9 cellular contexts compared by ENCODE assay signal in genomic region chr1:203556047-203556851, GRCh38.
DNase-seq lines count a peak whose midpoint lies in the region; ATAC-seq, FAIRE-seq and TF ChIP-seq lines count a peak whose summit lies in the region.
"Had no signal": no experiment of that assay in that cellular context is flagged by ENCODE, and none has a peak within 500 bp of the region (broad histone marks: within the 10 kb centered on the region; RNA-seq: fewer than 3 reads in every experiment).

No MANE protein-coding gene starts in this region.

- H3K79me1 ChIP-seq in IMR-90 (ENCODE audit: low read depth in 1 of 2, low read length in 2 of 2): peaks cover 0 to 23% of the 10 kb centered on the region in 2 experiments; a peak in 2 of 4 replicates

- in situ Hi-C loops in IMR-90 (cut with MboI; ENCODE audit: low sequenced_read_pairs) (no loop called here), mammary epithelial cell (cut with MboI; ENCODE audit: low sequenced_read_pairs in 2 of 2) (no loop called here), HepG2 (cut with HindIII; ENCODE audit: extremely low pct_ligation_motif_present, low pct_unique_long_range_greater_than_20kb) (no loop called here)

- H3K36me3 ChIP-seq in IMR-90 (ENCODE audit: control insufficient read depth, insufficient read depth, low read length): no peaks in the 10 kb centered on the region
- H3K36me3 ChIP-seq in mammary epithelial cell (ENCODE audit: insufficient read depth, low read length): no peaks in the 10 kb centered on the region
- H3K36me3 ChIP-seq in thoracic aorta: no peaks in the 10 kb centered on the region
- H3K36me3 ChIP-seq in HepG2 (replicated peaks in 1 of 2; ENCODE audit: control insufficient read depth in 1 of 2, insufficient read depth in 2 of 2, low read length in 2 of 2): no peaks in the 10 kb centered on the region

- peak overlapping the region; percentile 84 for H2BK15ac ChIP-seq in IMR-90 (ENCODE audit: low read depth, low read length)

- FAIRE-seq in HepG2 (lab: Jason Lieb, UNC): no peak

- TF ChIP-seq POLR2A in IMR-90 (IDR thresholded peaks at IDR 0.05; ENCODE audit: low read depth, low read length) (0 out of 2 replicates have a peak, but pooled peaks have one; percentile 51), HepG2 (IDR thresholded peaks at IDR 0.05; ENCODE audit: insufficient read depth in 1 of 2, low read depth in 2 of 2, low read length in 2 of 2) (no peak)

- H3K27ac ChIP-seq in IMR-90 (ENCODE audit: insufficient read depth, low read length): peak overlapping the region; percentile 91
- H3K27ac ChIP-seq in mammary epithelial cell (ENCODE audit: insufficient read depth, low read depth, low read length): no peak overlapping the region
- H3K27ac ChIP-seq in thoracic aorta: peak overlapping the region; percentile 89 to 92
- no peak overlapping the region for H3K27ac ChIP-seq in HepG2 (ENCODE audit: extremely low read length, insufficient read depth, low read length)

- dilution Hi-C loops in IMR-90 (cut with HindIII; ENCODE audit: low sequenced_read_pairs, unreplicated experiment): no loop called here
- dilution Hi-C loops in mammary epithelial cell (cut with HindIII; ENCODE audit: low sequenced_read_pairs): no loop called here

- no peaks in the 10 kb centered on the region for H3K27me3 ChIP-seq in IMR-90 (ENCODE audit: control insufficient read depth, insufficient read depth, low read length)
- no peaks in the 10 kb centered on the region for H3K27me3 ChIP-seq in mammary epithelial cell (ENCODE audit: insufficient read depth, low read length)
- H3K27me3 ChIP-seq in thoracic aorta (replicated peaks; ENCODE audit: insufficient read depth): no peaks in the 10 kb centered on the region
- peaks cover 1 to 14% of the 10 kb centered on the region in 2 experiments; a peak in 2 of 5 replicates for H3K27me3 ChIP-seq in HepG2 (ENCODE audit: control insufficient read depth in 1 of 2, insufficient read depth in 2 of 2, low read length in 2 of 2)

- TF ChIP-seq CTCF in IMR-90 (conservative IDR thresholded peaks at IDR 0.05; ENCODE audit: low read depth, low read length): no peak
- no peak for TF ChIP-seq CTCF in mammary epithelial cell (conservative IDR thresholded peaks at IDR 0.05 in 1 of 2, IDR thresholded peaks at IDR 0.05 in 1 of 2; ENCODE audit: extremely low read depth in 1 of 2, insufficient read depth in 1 of 2, low read depth in 1 of 2, low read length in 2 of 2)
- TF ChIP-seq CTCF in thoracic aorta (IDR thresholded peaks at IDR 0.05): no peak
- TF ChIP-seq CTCF in HepG2 (CRISPR knock-in tag; IDR thresholded peaks at IDR 0.05): no peak

- 10% methylated on average over 2 of the region's 16 CpGs; no CpG with 5 or more reads in 1 of the 2 experiments for WGBS in IMR-90 (ENCODE audit: extremely low coverage in 2 of 2, insufficient read length in 1 of 2), 2 experiments
- WGBS in mammary epithelial cell (ENCODE audit: low coverage, missing lambda C conversion rate): 84% methylated on average over 12 of the region's 16 CpGs
- WGBS in HepG2 (ENCODE audit: low lambda C conversion rate): 19% methylated on average over 14 of the region's 16 CpGs

- H3K4me2 ChIP-seq in IMR-90 (ENCODE audit: low read depth, low read length) (peak overlapping the region; percentile 34), mammary epithelial cell (ENCODE audit: insufficient read depth, low read depth, low read length) (peak overlapping the region; percentile 8), HepG2 (ENCODE audit: low read depth, low read length) (no peak overlapping the region)

- POLR2A ChIA-PET in IMR-90 (lab: Charles Lee; ENCODE audit: unreplicated experiment) (interaction anchor here (0.6 kb wide), 1 partner anchor 70 kb away, joined by 3 read pairs; the partner anchor contains the start of gene ATP2B4), HepG2 (lab: Yijun Ruan, JAX) (no interaction called here)

- H3K9ac ChIP-seq in IMR-90 (ENCODE audit: low read depth, low read length): peak overlapping the region; percentile 57
- H3K9ac ChIP-seq in mammary epithelial cell (ENCODE audit: insufficient read depth, low read length): no peak overlapping the region
- H3K9ac ChIP-seq in HepG2 (ENCODE audit: insufficient read depth, low read depth, low read length): no peak overlapping the region

- H2AFZ ChIP-seq in IMR-90 (replicated peaks; ENCODE audit: low read length, poor library complexity) (peak overlapping the region; percentile 79), mammary epithelial cell (ENCODE audit: low read depth, low read length) (peak overlapping the region; percentile 26), HepG2 (ENCODE audit: low read length) (no peak overlapping the region)

- H3K79me2 ChIP-seq in mammary epithelial cell (ENCODE audit: insufficient read depth, low read length) (no peaks in the 10 kb centered on the region), HepG2 (ENCODE audit: insufficient read depth, low read length) (no peaks in the 10 kb centered on the region)

- TF ChIP-seq EP300 in HepG2 (IDR thresholded peaks at IDR 0.05; ENCODE audit: low read depth in 2 of 2, low read length in 2 of 2): no peak
- TF ChIP-seq EP300 in HepG2 (CRISPR knock-in tag; IDR thresholded peaks at IDR 0.05; ENCODE audit: borderline replicate concordance): no peak

- H3K56ac ChIP-seq in IMR-90 (ENCODE audit: extremely low read depth, insufficient read depth, low read length): peak overlapping the region; percentile 81

- H4K91ac ChIP-seq in IMR-90 (ENCODE audit: insufficient read depth, low read depth, low read length): peak overlapping the region; percentile 98

- CTCF ChIA-PET in IMR-90 (lab: Yijun Ruan, JAX): interaction anchor here (0.6 to 0.8 kb wide), 2 partner anchors 10 to 14 kb away, joined by 3 read pairs; no protein-coding TSS in a partner anchor
- CTCF ChIA-PET in mammary epithelial cell (lab: Charles Lee; ENCODE audit: low non-redundant PET): no interaction called here
- CTCF ChIA-PET in HepG2 (lab: Yijun Ruan, JAX; ENCODE audit: low intra/inter-chr PET ratio, low total read pairs): no interaction called here

- peaks cover 33% of the 10 kb centered on the region for H3K4me1 ChIP-seq in IMR-90 (ENCODE audit: control insufficient read depth, insufficient read depth, low read length)
- H3K4me1 ChIP-seq in mammary epithelial cell (ENCODE audit: insufficient read depth, low read length): peaks cover 40% of the 10 kb centered on the region
- H3K4me1 ChIP-seq in thoracic aorta (ENCODE audit: control insufficient read depth in 1 of 2, low read depth in 2 of 2): peaks cover 48 to 72% of the 10 kb centered on the region in 2 donors
- no peaks in the 10 kb centered on the region for H3K4me1 ChIP-seq in HepG2 (ENCODE audit: insufficient read depth, low read length)

- DNase-seq in IMR-90: peak; percentile 85
- no peak for DNase-seq in mammary epithelial cell
- DNase-seq in left colon: peak; percentile 16 to 51
- DNase-seq in thoracic aorta (ENCODE audit: low spot score): peak; percentile 29
- DNase-seq in HepG2 (ENCODE audit: low spot score): no peak
- no peak for DNase-seq in NCI-H2196 (lab: John Stamatoyannopoulos, UW; ENCODE audit: unreplicated experiment)
- no peak for DNase-seq in NCI-H345 (lab: John Stamatoyannopoulos, UW)
- DNase-seq: cerebellar nuclear complex had no signal

- H3K4ac ChIP-seq in IMR-90 (ENCODE audit: low read depth, low read length): peak overlapping the region; percentile 99

- peak overlapping the region; percentile 97 for H3K23ac ChIP-seq in IMR-90 (ENCODE audit: low read depth, low read length)

- H2BK120ac ChIP-seq in IMR-90 (ENCODE audit: low read depth, low read length): peak overlapping the region; percentile 100

- peak overlapping the region; percentile 97 for H2BK20ac ChIP-seq in IMR-90 (ENCODE audit: low read depth, low read length)

- TF ChIP-seq RAD21 in IMR-90 (IDR thresholded peaks at IDR 0.05; ENCODE audit: low read length): no peak; the same call in 1 of the 2 replicates
- no peak for TF ChIP-seq RAD21 in HepG2 (CRISPR knock-in tag; IDR thresholded peaks at IDR 0.05)

- intact Hi-C loops in IMR-90 (cut with micrococcal nuclease) (loop anchor here (2.0 to 5.0 kb wide), 3 partner anchors 19 to 241 kb away; partner anchors contain the start of genes ZBED6 and ZC3H11A), mammary epithelial cell (cut with micrococcal nuclease) (no loop called here), left colon (cut with DNase I, micrococcal nuclease) (no loop called here), HepG2 (cut with micrococcal nuclease; ENCODE audit: unreplicated experiment) (no loop called here)

- BruUV-seq in IMR-90 (replicated peaks; lab: Mats Ljungman, UMichigan) (no TSS peak), mammary epithelial cell (replicated peaks; lab: Mats Ljungman, UMichigan) (no TSS peak), HepG2 (replicated peaks; lab: Mats Ljungman, UMichigan) (no TSS peak)

- peak overlapping the region; percentile 53 for H3K18ac ChIP-seq in IMR-90 (ENCODE audit: low read depth, low read length)

- no peak overlapping the region for H3K4me3 ChIP-seq in IMR-90 (ENCODE audit: insufficient read depth, low read depth, low read length)
- no peak overlapping the region for H3K4me3 ChIP-seq in mammary epithelial cell (replicated peaks in 1 of 3; ENCODE audit: insufficient read depth in 1 of 3, low read depth in 2 of 3, low read length in 3 of 3)
- peak overlapping the region; percentile 21 for H3K4me3 ChIP-seq in thoracic aorta
- H3K4me3 ChIP-seq in HepG2 (replicated peaks in 1 of 3; ENCODE audit: insufficient read depth in 1 of 3, low read depth in 2 of 3, low read length in 3 of 3): no peak overlapping the region

- ATAC-seq in IMR-90 (ENCODE audit: low read depth) (peak; percentile 36), left colon (peak; percentile 26), thoracic aorta (ENCODE audit: insufficient number of reproducible peaks, low FRiP score, low read depth) (peak; percentile 16), HepG2 (no peak), HG02870 (IDR thresholded peaks at IDR 0.05; ENCODE audit: unreplicated experiment) (no peak)

- H3K9me3 ChIP-seq in IMR-90 (ENCODE audit: control insufficient read depth, insufficient read depth, low read length) (no peaks in the 10 kb centered on the region), mammary epithelial cell (replicated peaks; ENCODE audit: insufficient read depth, low read length) (no peaks in the 10 kb centered on the region), thoracic aorta (no peaks in the 10 kb centered on the region), HepG2 (ENCODE audit: low read length) (no peaks in the 10 kb centered on the region)

- H4K8ac ChIP-seq in IMR-90 (ENCODE audit: low read depth in 2 of 2, low read length in 2 of 2): peak overlapping the region; percentile 84 to 97

- H2AK5ac ChIP-seq in IMR-90 (ENCODE audit: low read depth, low read length): peak overlapping the region; percentile 96

- H2BK5ac ChIP-seq in IMR-90 (ENCODE audit: low read depth, low read length, poor library complexity, severe bottlenecking): peak overlapping the region; percentile 97

- H2AK9ac ChIP-seq in IMR-90 (replicated peaks; ENCODE audit: low read depth, low read length, poor library complexity): peak overlapping the region; percentile 99

- peaks cover 37% of the 10 kb centered on the region for H3K9me1 ChIP-seq in IMR-90 (ENCODE audit: insufficient read depth, low read length)

- H3K14ac ChIP-seq in IMR-90 (replicated peaks; ENCODE audit: low read depth, low read length): peak overlapping the region; percentile 94

- peak overlapping the region; percentile 80 for H4K5ac ChIP-seq in IMR-90 (ENCODE audit: low read depth, low read length)

- H4K20me1 ChIP-seq in IMR-90 (ENCODE audit: insufficient read depth, low read length) (no peaks in the 10 kb centered on the region), mammary epithelial cell (ENCODE audit: insufficient read depth, low read length) (no peaks in the 10 kb centered on the region), HepG2 (ENCODE audit: insufficient read depth, low read length) (no peaks in the 10 kb centered on the region)

Comparison
In these comparisons a context has a peak if more than half of its experiments do, and no peak if none do; other contexts are left out.
1. ATAC-seq: peak in IMR-90 (single experiment), left colon (single experiment) and thoracic aorta (single experiment); none in HepG2 (single experiment) and HG02870 (single experiment).
2. DNase-seq: peak in IMR-90 (single experiment), left colon (2 of 2) and thoracic aorta (single experiment); none in mammary epithelial cell (single experiment), HepG2 (single experiment), NCI-H2196 (single experiment) and NCI-H345 (single experiment).
3. H3K27ac ChIP-seq: peak in IMR-90 (single experiment) and thoracic aorta (2 of 2); none in mammary epithelial cell (single experiment) and HepG2 (single experiment).